Comparison of ENCODE assay signal across 16 cellular contexts in the genomic region with DNA sequence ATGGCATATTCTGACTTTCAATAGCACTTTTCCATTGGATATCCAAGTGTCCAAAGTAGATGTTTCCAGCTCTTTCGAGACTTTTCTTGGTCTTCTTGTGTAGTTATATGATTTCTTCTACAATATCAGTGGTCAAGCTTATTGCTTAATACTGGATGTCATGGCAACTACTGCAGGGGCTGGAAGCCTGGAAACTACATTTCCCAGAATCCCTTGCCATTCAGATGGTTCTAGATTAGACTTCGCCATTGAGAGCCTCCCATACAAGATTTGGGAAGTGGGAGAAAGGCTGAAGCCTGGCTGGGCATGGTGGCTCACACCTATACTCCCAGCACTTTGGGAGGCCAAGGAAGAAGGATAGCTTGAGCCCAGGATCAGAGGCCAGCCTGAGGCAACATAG.
"Had no signal": no experiment of that assay in that cellular context is flagged by ENCODE, and none has a peak within 500 bp of the region (broad histone marks: within the 10 kb centered on the region; RNA-seq: fewer than 3 reads in every experiment).

No MANE protein-coding gene starts in this region.

- H3K36me3 ChIP-seq: cardiac muscle cell, colonic mucosa, suprapubic skin, upper lobe of left lung had no signal

- H3K27ac Mint-ChIP-seq: natural killer cell had no signal

- ATAC-seq: activated T-cell treated with anti-CD3 and anti-CD28 coated beads, Interleukin-2, amount 50 U/mL, for 4 hours; foreskin keratinocyte; left lobe of liver; right cardiac atrium had no signal

- H3K27me3 ChIP-seq: cardiac muscle cell, colonic mucosa, upper lobe of left lung had no signal

- H3K4me3 Mint-ChIP-seq: activated T-cell treated with anti-CD3 and anti-CD28 coated beads, Interleukin-2, amount 50 U/mL, for 4 hours; natural killer cell had no signal

- H3K36me3 Mint-ChIP-seq: natural killer cell had no signal

- H3K27ac ChIP-seq: cardiac muscle cell, colonic mucosa, foreskin keratinocyte, suprapubic skin, upper lobe of left lung had no signal

- H3K4me2 ChIP-seq: smooth muscle cell had no signal

- DNase-seq: activated CD4-positive, alpha-beta T cell treated with anti-CD3 and anti-CD28 coated beads, Interleukin-2, amount 50 U/mL, for 4 hours; activated CD4-positive, CD25-positive, alpha-beta regulatory T cell treated with anti-CD3 and anti-CD28 coated beads, Interleukin-2, amount 50 U/mL, for 72 hours; activated effector memory CD4-positive, alpha-beta T cell treated with anti-CD3 and anti-CD28 coated beads, Interleukin-2, amount 50 U/mL, for 16 hours; activated T-cell treated with anti-CD3 and anti-CD28 coated beads, Interleukin-2, amount 50 U/mL, for 4 hours; colonic mucosa; foreskin keratinocyte; mammary epithelial cell; natural killer cell; nucleus accumbens; right cardiac atrium; stimulated activated naive CD4-positive, alpha-beta T cell; upper lobe of left lung had no signal

- H3K4me3 ChIP-seq: cardiac muscle cell, colonic mucosa, smooth muscle cell, suprapubic skin, upper lobe of left lung had no signal

- H3K4me1 ChIP-seq: colonic mucosa, foreskin keratinocyte, upper lobe of left lung had no signal
